29 cellular contexts compared by ENCODE assay signal in the genomic region with DNA sequence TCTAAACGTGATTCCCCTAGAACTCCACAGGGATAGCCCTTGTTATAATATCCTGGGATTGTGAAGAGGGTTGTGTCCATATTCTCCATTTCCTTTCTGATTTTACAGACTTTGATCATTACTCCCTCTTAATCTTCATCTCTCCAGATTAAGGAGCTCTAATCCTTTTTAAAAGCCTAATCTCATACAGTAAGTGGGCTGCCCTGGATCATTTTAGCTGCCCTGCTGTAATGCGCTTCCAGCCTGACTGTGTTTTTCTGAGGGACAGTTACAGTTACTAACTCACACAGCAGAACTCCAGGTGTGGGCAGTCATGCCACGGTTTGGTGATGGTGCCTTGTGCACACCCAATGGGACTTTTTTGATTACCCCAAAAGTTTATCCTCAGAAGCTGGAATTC. TPM values are rescaled to one million over a fixed set of nuclear protein-coding genes. Genes with fewer than 3 reads are reported as not detected.
"Had no signal": no experiment of that assay in that cellular context is flagged by ENCODE, and none has a peak within 500 bp of the region (broad histone marks: within the 10 kb centered on the region; RNA-seq: fewer than 3 reads in every experiment).

No MANE protein-coding gene starts in this region.

- H3K9me3 Mint-ChIP-seq: activated CD4-positive, alpha-beta T cell treated with anti-CD3 and anti-CD28 coated beads, Interleukin-2, amount 10 ng/mL, durations not matched to agents 7 days and 5 days; activated naive CD4-positive, alpha-beta T cell treated with anti-CD3 and anti-CD28 coated beads, Interleukin-2, amount 50 U/mL, for 24 hours; activated naive CD8-positive, alpha-beta T cell treated with anti-CD3 and anti-CD28 coated beads, Interleukin-2, amount 10 ng/mL, durations not matched to agents 7 days and 5 days; activated T-cell treated with anti-CD3 and anti-CD28 coated beads, Interleukin-2, amount 50 U/mL, for 24 hours; activated T-helper 2 cell treated with anti-CD3 and anti-CD28 coated beads, Interferon-gamma antibody, Interleukin-2, Interleukin-4, amounts not matched to agents 10 μg/mL and 5 μg/mL and 100 μg/mL, durations not matched to agents 14 hours and 24 hours and 36 hours; T-helper 1 cell treated with Interleukin-12 subunit alpha and Interleukin-12 subunit beta and Interleukin-4 antibody, amounts not matched to agents 30 μg/mL and 1 μg/mL, for 36 hours; T-helper 2 cell treated with Interferon-gamma antibody and Interleukin-4, amounts not matched to agents 5 μg/mL and 100 μg/mL, for 36 hours; WTC11 had no signal

- H3K27me3 ChIP-seq: ascending aorta, cardiac muscle cell, SJCRH30 had no signal

- H3K4me1 ChIP-seq: ascending aorta had no signal

- H3K9me3 ChIP-seq: ascending aorta, SJCRH30 had no signal

- H3K36me3 Mint-ChIP-seq: activated naive CD4-positive, alpha-beta T cell treated with anti-CD3 and anti-CD28 coated beads, Interleukin-2, amount 50 U/mL, for 24 hours; activated naive CD8-positive, alpha-beta T cell treated with anti-CD3 and anti-CD28 coated beads, Interleukin-2, amount 10 ng/mL, durations not matched to agents 7 days and 5 days; WTC11 had no signal

- DNase-seq: activated CD4-positive, alpha-beta T cell treated with anti-CD3 and anti-CD28 coated beads for 36 hours; activated CD4-positive, alpha-beta T cell treated with anti-CD3 and anti-CD28 coated beads, Interleukin-2, amount 10 ng/mL, durations not matched to agents 7 days and 5 days; activated CD4-positive, alpha-beta T cell treated with anti-CD3 and anti-CD28 coated beads, Interleukin-2, amount 50 U/mL, for 48 hours; activated CD8-positive, alpha-beta T cell treated with anti-CD3 and anti-CD28 coated beads, Interleukin-2, amount 10 ng/mL, durations not matched to agents 7 days and 5 days; activated gamma-delta T cell; activated naive CD4-positive, alpha-beta T cell treated with Interleukin-2 at 50 U/mL for 16 hours; activated naive CD8-positive, alpha-beta T cell treated with anti-CD3 and anti-CD28 coated beads, Interleukin-2, amount 10 ng/mL, durations not matched to agents 7 days and 5 days; activated T-cell treated with anti-CD3 and anti-CD28 coated beads, Interleukin-2, amount 50 U/mL, for 24 hours; amygdala; NCI-H1092 treated with DMSO at 0.1 percent for 48 hours; NCI-H187 treated with DMSO at 0.1 percent for 48 hours; NCI-H2081; NCI-H2171 treated with DMSO at 0.1 percent for 48 hours; NCI-H2227 treated with DMSO at 0.1 percent for 48 hours; NCI-H446; NCI-H748 treated with DMSO at 0.1 percent for 48 hours; SHP77; SJCRH30 had no signal

- H3K4me3 Mint-ChIP-seq: activated CD4-positive, alpha-beta T cell treated with anti-CD3 and anti-CD28 coated beads for 36 hours; activated CD4-positive, alpha-beta T cell treated with anti-CD3 and anti-CD28 coated beads, Interleukin-2, amount 10 ng/mL, durations not matched to agents 7 days and 5 days; activated CD8-positive, alpha-beta T cell treated with anti-CD3 and anti-CD28 coated beads, Interleukin-2, amount 10 ng/mL, durations not matched to agents 7 days and 5 days; activated naive CD4-positive, alpha-beta T cell treated with anti-CD3 and anti-CD28 coated beads, Interleukin-2, amount 50 U/mL, for 24 hours; activated naive CD8-positive, alpha-beta T cell treated with anti-CD3 and anti-CD28 coated beads, Interleukin-2, amount 10 ng/mL, durations not matched to agents 7 days and 5 days; activated T-cell treated with anti-CD3 and anti-CD28 coated beads, Interleukin-2, amount 50 U/mL, for 24 hours; T-helper 1 cell treated with Interleukin-12 subunit alpha and Interleukin-12 subunit beta and Interleukin-4 antibody, amounts not matched to agents 30 μg/mL and 1 μg/mL, for 36 hours; T-helper 2 cell treated with Interferon-gamma antibody and Interleukin-4, amounts not matched to agents 5 μg/mL and 100 μg/mL, for 36 hours; WTC11 had no signal

- H3K27ac Mint-ChIP-seq: activated CD4-positive, alpha-beta T cell treated with anti-CD3 and anti-CD28 coated beads for 36 hours; activated CD4-positive, alpha-beta T cell treated with anti-CD3 and anti-CD28 coated beads, Interleukin-2, amount 10 ng/mL, durations not matched to agents 7 days and 5 days; activated CD8-positive, alpha-beta T cell treated with anti-CD3 and anti-CD28 coated beads, Interleukin-2, amount 10 ng/mL, durations not matched to agents 7 days and 5 days; activated naive CD4-positive, alpha-beta T cell treated with anti-CD3 and anti-CD28 coated beads, Interleukin-2, amount 50 U/mL, for 24 hours; activated naive CD8-positive, alpha-beta T cell treated with anti-CD3 and anti-CD28 coated beads, Interleukin-2, amount 10 ng/mL, durations not matched to agents 7 days and 5 days; activated T-cell treated with anti-CD3 and anti-CD28 coated beads, Interleukin-2, amount 50 U/mL, for 24 hours; activated T-helper 2 cell treated with anti-CD3 and anti-CD28 coated beads, Interferon-gamma antibody, Interleukin-2, Interleukin-4, amounts not matched to agents 10 μg/mL and 5 μg/mL and 100 μg/mL, durations not matched to agents 14 hours and 24 hours and 36 hours; T-helper 1 cell treated with Interleukin-12 subunit alpha and Interleukin-12 subunit beta and Interleukin-4 antibody, amounts not matched to agents 30 μg/mL and 1 μg/mL, for 36 hours; T-helper 2 cell treated with Interferon-gamma antibody and Interleukin-4, amounts not matched to agents 5 μg/mL and 100 μg/mL, for 36 hours; WTC11 had no signal

- ATAC-seq: activated CD4-positive, alpha-beta T cell treated with anti-CD3 and anti-CD28 coated beads for 36 hours; activated CD4-positive, CD25-positive, alpha-beta regulatory T cell treated with anti-CD3 and anti-CD28 coated beads, Interleukin-2, amount 50 U/mL, for 24 hours; activated CD8-positive, alpha-beta T cell treated with anti-CD3 and anti-CD28 coated beads, Interleukin-2, amount 10 ng/mL, durations not matched to agents 7 days and 5 days; K562; Panc1; WTC11 had no signal

- H3K36me3 ChIP-seq: ascending aorta, cardiac muscle cell had no signal

- H3K27ac ChIP-seq: ascending aorta, cardiac muscle cell, SJCRH30, SK-N-MC had no signal

- H3K27me3 Mint-ChIP-seq: activated CD4-positive, alpha-beta T cell treated with anti-CD3 and anti-CD28 coated beads, Interleukin-2, amount 10 ng/mL, durations not matched to agents 7 days and 5 days; activated naive CD4-positive, alpha-beta T cell treated with anti-CD3 and anti-CD28 coated beads, Interleukin-2, amount 50 U/mL, for 24 hours; activated naive CD8-positive, alpha-beta T cell treated with anti-CD3 and anti-CD28 coated beads, Interleukin-2, amount 10 ng/mL, durations not matched to agents 7 days and 5 days; activated T-cell treated with anti-CD3 and anti-CD28 coated beads, Interleukin-2, amount 50 U/mL, for 24 hours had no signal

- H3K4me3 ChIP-seq: ascending aorta, cardiac muscle cell, K562, SJCRH30, SK-N-MC had no signal

- H3K4me1 Mint-ChIP-seq: activated naive CD8-positive, alpha-beta T cell treated with anti-CD3 and anti-CD28 coated beads, Interleukin-2, amount 10 ng/mL, durations not matched to agents 7 days and 5 days had no signal

RNA-seq across cellular contexts. Expression of a gene that starts 33.5 kb away (rescaled TPM):
- total RNA-seq: activated CD8-positive, alpha-beta T cell treated with anti-CD3 and anti-CD28 coated beads, Interleukin-2, amount 10 ng/mL, durations not matched to agents 7 days and 5 days; activated naive CD8-positive, alpha-beta T cell treated with anti-CD3 and anti-CD28 coated beads, Interleukin-2, amount 10 ng/mL, durations not matched to agents 7 days and 5 days; activated T-helper 2 cell treated with anti-CD3 and anti-CD28 coated beads, Interferon-gamma antibody, Interleukin-2, Interleukin-4, amounts not matched to agents 10 μg/mL and 5 μg/mL and 100 μg/mL, durations not matched to agents 14 hours and 24 hours and 36 hours had no signal
